ENCODE assay signal across 9 cellular contexts in genomic region chr11:3831378-3832239, GRCh38. TPM values are rescaled to one million over a fixed set of nuclear protein-coding genes. Genes with fewer than 3 reads are reported as not detected.
DNase-seq lines count a peak whose midpoint lies in the region; ATAC-seq and TF ChIP-seq lines count a peak whose summit lies in the region.
"Had no signal": no experiment of that assay in that cellular context is flagged by ENCODE, and none has a peak within 500 bp of the region (broad histone marks: within the 10 kb centered on the region; RNA-seq: fewer than 3 reads in every experiment).

No MANE protein-coding gene starts in this region.

- no peak overlapping the region for H3K4me3 Mint-ChIP-seq in activated CD8-positive, alpha-beta T cell treated with anti-CD3 and anti-CD28 coated beads for 36 hours
- H3K4me3 Mint-ChIP-seq in stimulated activated naive B cell treated with anti-CD40 and anti-IgM and Interleukin-4, amounts not matched to agents 10 μg/mL and 1 μg/mL and 100 μg/mL, for 72 hours = peak overlapping the region; percentile 37 to 63

- CTCF ChIA-PET in activated CD8-positive, alpha-beta T cell treated with anti-CD3 and anti-CD28 coated beads for 36 hours (lab: Charles Lee) = interaction anchor here (0.7 to 5.8 kb wide), 7 partner anchors 10 to 241 kb away, joined by 3 to 33 read pairs (median 6); partner anchors contain the start of genes PGAP2 and STIM1

- no peak for TF ChIP-seq CTCF in activated CD8-positive, alpha-beta T cell treated with anti-CD3 and anti-CD28 coated beads for 36 hours (IDR thresholded peaks at IDR 0.05)
- no peak for TF ChIP-seq CTCF in left ventricle myocardium inferior (IDR thresholded peaks at IDR 0.05; ENCODE audit: borderline replicate concordance)

- POLR2A ChIA-PET in activated CD8-positive, alpha-beta T cell treated with anti-CD3 and anti-CD28 coated beads for 36 hours (lab: Charles Lee) = interaction anchor here (1.1 to 14.6 kb wide), 3 partner anchors 9 to 23 kb away, joined by 3 to 216 read pairs (median 21); partner anchors contain the start of genes RHOG and STIM1

- peak overlapping the region; percentile 91 for H3K27ac Mint-ChIP-seq in activated CD8-positive, alpha-beta T cell treated with anti-CD3 and anti-CD28 coated beads for 36 hours
- peak overlapping the region; percentile 94 for H3K27ac Mint-ChIP-seq in stimulated activated naive B cell treated with anti-CD40 and anti-IgM and Interleukin-4, amounts not matched to agents 10 μg/mL and 1 μg/mL and 100 μg/mL, for 72 hours

- H3K27me3 ChIP-seq in left ventricle myocardium inferior (ENCODE audit: low read depth) = no peaks in the 10 kb centered on the region

- H3K36me3 ChIP-seq in left ventricle myocardium inferior = peaks cover 32% of the 10 kb centered on the region

- peaks cover 61% of the 10 kb centered on the region for H3K4me1 ChIP-seq in left ventricle myocardium inferior

- peaks cover 68% of the 10 kb centered on the region for H3K4me1 Mint-ChIP-seq in activated CD8-positive, alpha-beta T cell treated with anti-CD3 and anti-CD28 coated beads for 36 hours (ENCODE audit: low read depth)
- H3K4me1 Mint-ChIP-seq in stimulated activated naive B cell treated with anti-CD40 and anti-IgM and Interleukin-4, amounts not matched to agents 10 μg/mL and 1 μg/mL and 100 μg/mL, for 72 hours = peaks cover 58 to 76% of the 10 kb centered on the region in 2 donors

- H3K9me3 ChIP-seq in left ventricle myocardium inferior (replicated peaks) = no peaks in the 10 kb centered on the region

- peak; percentile 58 to 63 for ATAC-seq in activated CD4-positive, CD25-positive, alpha-beta regulatory T cell treated with anti-CD3 and anti-CD28 coated beads, Interleukin-2, amount 50 U/mL, for 24 hours
- peak; percentile 34 for ATAC-seq in activated CD8-positive, alpha-beta T cell treated with anti-CD3 and anti-CD28 coated beads for 36 hours
- ATAC-seq in stimulated activated naive B cell treated with anti-CD40 and anti-IgM and Interleukin-4, amounts not matched to agents 10 μg/mL and 1 μg/mL and 100 μg/mL, for 72 hours (replicated peaks) = peak; percentile 57 to 62
- no peak for ATAC-seq in GM18868 (IDR thresholded peaks at IDR 0.05; ENCODE audit: unreplicated experiment)
- ATAC-seq in GM18861 (IDR thresholded peaks at IDR 0.05; ENCODE audit: unreplicated experiment) = no peak

- no peaks in the 10 kb centered on the region for H3K27me3 Mint-ChIP-seq in activated CD8-positive, alpha-beta T cell treated with anti-CD3 and anti-CD28 coated beads for 36 hours
- H3K27me3 Mint-ChIP-seq in stimulated activated naive B cell treated with anti-CD40 and anti-IgM and Interleukin-4, amounts not matched to agents 10 μg/mL and 1 μg/mL and 100 μg/mL, for 72 hours = no peaks in the 10 kb centered on the region

- intact Hi-C loops in activated CD8-positive, alpha-beta T cell treated with anti-CD3 and anti-CD28 coated beads for 36 hours (cut with micrococcal nuclease) = no loop called here
- intact Hi-C loops in left ventricle myocardium inferior (cut with micrococcal nuclease) = no loop called here

- no peak for DNase-seq in activated CD4-positive, CD25-positive, alpha-beta regulatory T cell (lab: John Stamatoyannopoulos, UW)
- no peak for DNase-seq in activated CD8-positive, alpha-beta T cell treated with anti-CD3 and anti-CD28 coated beads for 36 hours
- peak; percentile 43 for DNase-seq in left ventricle myocardium inferior
- no peak for DNase-seq in stimulated activated naive B cell treated with anti-CD40 and anti-IgM and Interleukin-4, amounts not matched to agents 10 μg/mL and 1 μg/mL and 100 μg/mL, for 72 hours
- DNase-seq in stimulated activated CD8-positive, alpha-beta memory T cell treated with anti-CD3 and anti-CD28 coated beads, Interleukin-4, amount 100 ng/mL, for 48 hours = no peak
- DNase-seq: activated CD8-positive, alpha-beta memory T cell treated with anti-CD3 and anti-CD28 coated beads for 24 hours had no signal

- peaks cover 77% of the 10 kb centered on the region for H3K36me3 Mint-ChIP-seq in activated CD8-positive, alpha-beta T cell treated with anti-CD3 and anti-CD28 coated beads for 36 hours (ENCODE audit: low read depth)
- H3K36me3 Mint-ChIP-seq in stimulated activated naive B cell treated with anti-CD40 and anti-IgM and Interleukin-4, amounts not matched to agents 10 μg/mL and 1 μg/mL and 100 μg/mL, for 72 hours = peaks cover 44 to 67% of the 10 kb centered on the region in 2 donors

- peak overlapping the region; percentile 65 for H3K27ac ChIP-seq in left ventricle myocardium inferior (replicated peaks)

- no peak overlapping the region for H3K4me3 ChIP-seq in left ventricle myocardium inferior

- H3K9me3 Mint-ChIP-seq in activated CD8-positive, alpha-beta T cell treated with anti-CD3 and anti-CD28 coated beads for 36 hours = no peaks in the 10 kb centered on the region
- peaks cover 0 to 1% of the 10 kb centered on the region in 2 donors for H3K9me3 Mint-ChIP-seq in stimulated activated naive B cell treated with anti-CD40 and anti-IgM and Interleukin-4, amounts not matched to agents 10 μg/mL and 1 μg/mL and 100 μg/mL, for 72 hours

RNA-seq across cellular contexts. Expression of gene RHOG, which starts 9.2 kb away (rescaled TPM):
- 100 to 1,000 TPM; 176 to 188 TPM for total RNA-seq in activated CD8-positive, alpha-beta T cell treated with anti-CD3 and anti-CD28 coated beads for 36 hours
- 23.1 TPM for total RNA-seq in left ventricle myocardium inferior

RNA-seq across cellular contexts. Expression of gene PGAP2, which starts 23.2 kb away (rescaled TPM):
- 10 to 100 TPM; 33.1 to 36.7 TPM for total RNA-seq in activated CD8-positive, alpha-beta T cell treated with anti-CD3 and anti-CD28 coated beads for 36 hours
- 27.8 TPM for total RNA-seq in left ventricle myocardium inferior

RNA-seq across cellular contexts. Expression of gene STIM1, which starts 23.9 kb away (rescaled TPM):
- total RNA-seq in activated CD8-positive, alpha-beta T cell treated with anti-CD3 and anti-CD28 coated beads for 36 hours = 10 to 100 TPM; 60.8 to 61.4 TPM
- total RNA-seq in left ventricle myocardium inferior = 32.0 TPM

RNA-seq across cellular contexts. Expression of gene NUP98, which starts 34.3 kb away (rescaled TPM):
- total RNA-seq in activated CD8-positive, alpha-beta T cell treated with anti-CD3 and anti-CD28 coated beads for 36 hours = 10 to 100 TPM; 88.4 to 89.9 TPM
- total RNA-seq in left ventricle myocardium inferior = 37.3 TPM

Comparison
In these comparisons a context has a peak if more than half of its experiments do, and no peak if none do; other contexts are left out.
1. ATAC-seq: peak in activated CD4-positive, CD25-positive, alpha-beta regulatory T cell treated with anti-CD3 and anti-CD28 coated beads, Interleukin-2, amount 50 U/mL, for 24 hours (2 of 2), activated CD8-positive, alpha-beta T cell treated with anti-CD3 and anti-CD28 coated beads for 36 hours (single experiment) and stimulated activated naive B cell treated with anti-CD40 and anti-IgM and Interleukin-4, amounts not matched to agents 10 μg/mL and 1 μg/mL and 100 μg/mL, for 72 hours (2 of 2); none in GM18868 (single experiment) and GM18861 (single experiment).